ENCODE assay signal across 38 cellular contexts in genomic region chr5:121021688-121022087, GRCh38.
"Had no signal": no experiment of that assay in that cellular context is flagged by ENCODE, and none has a peak within 500 bp of the region (broad histone marks: within the 10 kb centered on the region; RNA-seq: fewer than 3 reads in every experiment).

No MANE protein-coding gene starts in this region.

- H3K4me3 ChIP-seq: ascending aorta, breast epithelium had no signal

- DNase-seq: activated B cell treated with CpG ODN at 0.5 μM for 24 hours; activated CD4-positive, alpha-beta memory T cell treated with anti-CD3 and anti-CD28 coated beads, Interleukin-2, amount 10 ng/mL, durations not matched to agents 7 days and 5 days; activated CD4-positive, alpha-beta T cell treated with anti-CD3 and anti-CD28 coated beads for 4 hours; activated CD4-positive, alpha-beta T cell treated with anti-CD3 and anti-CD28 coated beads, Interleukin-2, amount 10 ng/mL, durations not matched to agents 24 days and 14 days; activated CD4-positive, alpha-beta T cell treated with anti-CD3 and anti-CD28 coated beads, Interleukin-2, amount 50 U/mL, for 1 hour; activated CD4-positive, alpha-beta T cell treated with anti-CD3 and anti-CD28 coated beads, Interleukin-2, amount 50 U/mL, for 4 hours; activated CD4-positive, CD25-positive, alpha-beta regulatory T cell treated with anti-CD3 and anti-CD28 coated beads, Interleukin-2, amount 50 U/mL, for 72 hours; activated CD8-positive, alpha-beta memory T cell treated with anti-CD3 and anti-CD28 coated beads for 24 hours; activated CD8-positive, alpha-beta memory T cell treated with anti-CD3 and anti-CD28 coated beads, Interleukin-2, amount 10 ng/mL, durations not matched to agents 7 days and 5 days; activated CD8-positive, alpha-beta T cell treated with anti-CD3 and anti-CD28 coated beads, Interleukin-2, amount 10 ng/mL, durations not matched to agents 7 days and 5 days; activated effector memory CD4-positive, alpha-beta T cell treated with Interleukin-2 at 50 U/mL for 16 hours; activated gamma-delta T cell; activated naive CD4-positive, alpha-beta T cell treated with anti-CD3 and anti-CD28 coated beads, Interleukin-2, amount 10 ng/mL, durations not matched to agents 7 days and 5 days; activated naive CD4-positive, alpha-beta T cell treated with Interleukin-2 at 50 U/mL for 16 hours; activated naive CD8-positive, alpha-beta T cell treated with anti-CD3 and anti-CD28 coated beads, Interleukin-2, amount 10 ng/mL, durations not matched to agents 7 days and 5 days; activated naive CD8-positive, alpha-beta T cell treated with anti-CD3 and anti-CD28 coated beads, Interleukin-2, amount 50 U/mL, for 24 hours; activated T-cell treated with anti-CD3 and anti-CD28 coated beads for 4 hours; activated T-cell treated with anti-CD3 and anti-CD28 coated beads, Interleukin-2, amount 50 U/mL, for 1 hour; activated T-cell treated with anti-CD3 and anti-CD28 coated beads, Interleukin-2, amount 50 U/mL, for 4 hours; activated T-cell treated with anti-CD3 and anti-CD28 coated beads, Interleukin-2, amount 50 U/mL, for 72 hours; amygdala; anterior cingulate cortex; brain microvascular endothelial cell; central memory CD4-positive, alpha-beta T cell; T-helper 1 cell; T-helper 2 cell; T-helper 9 cell had no signal

- H3K4me1 Mint-ChIP-seq: activated B cell treated with CpG ODN at 0.5 μM for 24 hours; activated CD4-positive, alpha-beta memory T cell treated with anti-CD3 and anti-CD28 coated beads, Interleukin-2, amount 10 ng/mL, durations not matched to agents 7 days and 5 days; activated CD4-positive, alpha-beta T cell treated with anti-CD3 and anti-CD28 coated beads, Interleukin-2, amount 10 ng/mL, durations not matched to agents 24 days and 14 days; activated CD8-positive, alpha-beta memory T cell treated with anti-CD3 and anti-CD28 coated beads, Interleukin-2, amount 10 ng/mL, durations not matched to agents 7 days and 5 days; activated naive CD4-positive, alpha-beta T cell treated with anti-CD3 and anti-CD28 coated beads, Interleukin-2, amount 10 ng/mL, durations not matched to agents 7 days and 5 days; activated naive CD4-positive, alpha-beta T cell treated with anti-CD3 and anti-CD28 coated beads, Interleukin-2, amount 50 U/mL, for 24 hours; activated naive CD8-positive, alpha-beta T cell treated with anti-CD3 and anti-CD28 coated beads, Interleukin-2, amount 10 ng/mL, durations not matched to agents 7 days and 5 days; activated naive CD8-positive, alpha-beta T cell treated with anti-CD3 and anti-CD28 coated beads, Interleukin-2, amount 50 U/mL, for 24 hours; activated T-helper 17 cell treated with anti-CD3 and anti-CD28 coated beads, Interleukin-2, amount 50 U/mL, for 72 hours had no signal

- H3K36me3 Mint-ChIP-seq: activated CD8-positive, alpha-beta memory T cell treated with anti-CD3 and anti-CD28 coated beads, Interleukin-2, amount 10 ng/mL, durations not matched to agents 7 days and 5 days; activated naive CD4-positive, alpha-beta T cell treated with anti-CD3 and anti-CD28 coated beads, Interleukin-2, amount 10 ng/mL, durations not matched to agents 7 days and 5 days; activated naive CD4-positive, alpha-beta T cell treated with anti-CD3 and anti-CD28 coated beads, Interleukin-2, amount 50 U/mL, for 24 hours; activated naive CD8-positive, alpha-beta T cell; activated naive CD8-positive, alpha-beta T cell treated with anti-CD3 and anti-CD28 coated beads, Interleukin-2, amount 10 ng/mL, durations not matched to agents 7 days and 5 days had no signal

- H3K36me3 ChIP-seq: ascending aorta, brain microvascular endothelial cell, breast epithelium had no signal

- H3K27me3 Mint-ChIP-seq: activated B cell treated with CpG ODN at 0.5 μM for 24 hours; activated CD4-positive, alpha-beta memory T cell treated with anti-CD3 and anti-CD28 coated beads, Interleukin-2, amount 10 ng/mL, durations not matched to agents 7 days and 5 days; activated CD4-positive, alpha-beta T cell treated with anti-CD3 and anti-CD28 coated beads, Interleukin-2, amount 10 ng/mL, durations not matched to agents 24 days and 14 days; activated CD8-positive, alpha-beta memory T cell treated with anti-CD3 and anti-CD28 coated beads, Interleukin-2, amount 10 ng/mL, durations not matched to agents 7 days and 5 days; activated naive CD4-positive, alpha-beta T cell treated with anti-CD3 and anti-CD28 coated beads, Interleukin-2, amount 10 ng/mL, durations not matched to agents 7 days and 5 days; activated naive CD4-positive, alpha-beta T cell treated with anti-CD3 and anti-CD28 coated beads, Interleukin-2, amount 50 U/mL, for 24 hours; activated naive CD8-positive, alpha-beta T cell; activated naive CD8-positive, alpha-beta T cell treated with anti-CD3 and anti-CD28 coated beads, Interleukin-2, amount 10 ng/mL, durations not matched to agents 7 days and 5 days; activated naive CD8-positive, alpha-beta T cell treated with anti-CD3 and anti-CD28 coated beads, Interleukin-2, amount 50 U/mL, for 24 hours; activated T-helper 17 cell treated with anti-CD3 and anti-CD28 coated beads, Interleukin-2, amount 50 U/mL, for 72 hours had no signal

- H3K9me3 Mint-ChIP-seq: activated B cell treated with CpG ODN at 0.5 μM for 24 hours; activated CD4-positive, alpha-beta T cell treated with anti-CD3 and anti-CD28 coated beads, Interleukin-2, amount 10 ng/mL, durations not matched to agents 24 days and 14 days; activated naive CD4-positive, alpha-beta T cell treated with anti-CD3 and anti-CD28 coated beads, Interleukin-2, amount 10 ng/mL, durations not matched to agents 7 days and 5 days; activated naive CD4-positive, alpha-beta T cell treated with anti-CD3 and anti-CD28 coated beads, Interleukin-2, amount 50 U/mL, for 24 hours; activated naive CD8-positive, alpha-beta T cell treated with anti-CD3 and anti-CD28 coated beads, Interleukin-2, amount 10 ng/mL, durations not matched to agents 7 days and 5 days; activated T-helper 1 cell treated with anti-CD3 and anti-CD28 coated beads, Interleukin-12 subunit alpha, Interleukin-12 subunit beta, Interleukin-2, Interleukin-4 antibody, amounts not matched to agents 30 ng/mL and 10 ng/mL and 1 ng/mL, durations not matched to agents 14 hours and 24 hours and 36 hours; T-helper 1 cell treated with Interleukin-12 subunit alpha and Interleukin-12 subunit beta and Interleukin-4 antibody, amounts not matched to agents 30 μg/mL and 1 μg/mL, for 36 hours had no signal

- H3K4me3 Mint-ChIP-seq: activated B cell treated with CpG ODN at 0.5 μM for 24 hours; activated CD4-positive, alpha-beta memory T cell treated with anti-CD3 and anti-CD28 coated beads, Interleukin-2, amount 10 ng/mL, durations not matched to agents 7 days and 5 days; activated CD4-positive, alpha-beta T cell treated with anti-CD3 and anti-CD28 coated beads, Interleukin-2, amount 10 ng/mL, durations not matched to agents 24 days and 14 days; activated CD8-positive, alpha-beta memory T cell treated with anti-CD3 and anti-CD28 coated beads, Interleukin-2, amount 10 ng/mL, durations not matched to agents 7 days and 5 days; activated CD8-positive, alpha-beta T cell treated with anti-CD3 and anti-CD28 coated beads, Interleukin-2, amount 10 ng/mL, durations not matched to agents 7 days and 5 days; activated naive CD4-positive, alpha-beta T cell treated with anti-CD3 and anti-CD28 coated beads, Interleukin-2, amount 10 ng/mL, durations not matched to agents 7 days and 5 days; activated naive CD4-positive, alpha-beta T cell treated with anti-CD3 and anti-CD28 coated beads, Interleukin-2, amount 50 U/mL, for 24 hours; activated naive CD8-positive, alpha-beta T cell; activated naive CD8-positive, alpha-beta T cell treated with anti-CD3 and anti-CD28 coated beads, Interleukin-2, amount 10 ng/mL, durations not matched to agents 7 days and 5 days; activated naive CD8-positive, alpha-beta T cell treated with anti-CD3 and anti-CD28 coated beads, Interleukin-2, amount 50 U/mL, for 24 hours; activated T-cell treated with anti-CD3 and anti-CD28 coated beads, Interleukin-2, amount 50 U/mL, for 4 hours; activated T-cell treated with anti-CD3 and anti-CD28 coated beads, Interleukin-2, amount 50 U/mL, for 72 hours; activated T-helper 1 cell treated with anti-CD3 and anti-CD28 coated beads, Interleukin-12 subunit alpha, Interleukin-12 subunit beta, Interleukin-2, Interleukin-4 antibody, amounts not matched to agents 30 ng/mL and 10 ng/mL and 1 ng/mL, durations not matched to agents 14 hours and 24 hours and 36 hours; activated T-helper 17 cell treated with anti-CD3 and anti-CD28 coated beads, Interleukin-2, amount 50 U/mL, for 72 hours; T-helper 1 cell treated with Interleukin-12 subunit alpha and Interleukin-12 subunit beta and Interleukin-4 antibody, amounts not matched to agents 30 μg/mL and 1 μg/mL, for 36 hours; T-helper 2 cell treated with Interferon-gamma antibody and Interleukin-4, amounts not matched to agents 5 μg/mL and 100 μg/mL, for 36 hours had no signal

- FAIRE-seq: colon, TTC549 had no signal

- H3K4me1 ChIP-seq: ascending aorta, breast epithelium had no signal

- H3K27ac ChIP-seq: ascending aorta, brain microvascular endothelial cell, breast epithelium, VCaP had no signal

- H3K27ac Mint-ChIP-seq: activated B cell treated with CpG ODN at 0.5 μM for 24 hours; activated CD4-positive, alpha-beta memory T cell treated with anti-CD3 and anti-CD28 coated beads, Interleukin-2, amount 10 ng/mL, durations not matched to agents 7 days and 5 days; activated CD4-positive, alpha-beta T cell treated with anti-CD3 and anti-CD28 coated beads, Interleukin-2, amount 10 ng/mL, durations not matched to agents 24 days and 14 days; activated CD8-positive, alpha-beta memory T cell treated with anti-CD3 and anti-CD28 coated beads, Interleukin-2, amount 10 ng/mL, durations not matched to agents 7 days and 5 days; activated CD8-positive, alpha-beta T cell treated with anti-CD3 and anti-CD28 coated beads, Interleukin-2, amount 10 ng/mL, durations not matched to agents 7 days and 5 days; activated naive CD4-positive, alpha-beta T cell treated with anti-CD3 and anti-CD28 coated beads, Interleukin-2, amount 10 ng/mL, durations not matched to agents 7 days and 5 days; activated naive CD4-positive, alpha-beta T cell treated with anti-CD3 and anti-CD28 coated beads, Interleukin-2, amount 50 U/mL, for 24 hours; activated naive CD8-positive, alpha-beta T cell; activated naive CD8-positive, alpha-beta T cell treated with anti-CD3 and anti-CD28 coated beads, Interleukin-2, amount 10 ng/mL, durations not matched to agents 7 days and 5 days; activated naive CD8-positive, alpha-beta T cell treated with anti-CD3 and anti-CD28 coated beads, Interleukin-2, amount 50 U/mL, for 24 hours; activated T-cell treated with anti-CD3 and anti-CD28 coated beads, Interleukin-2, amount 50 U/mL, for 72 hours; activated T-helper 1 cell treated with anti-CD3 and anti-CD28 coated beads, Interleukin-12 subunit alpha, Interleukin-12 subunit beta, Interleukin-2, Interleukin-4 antibody, amounts not matched to agents 30 ng/mL and 10 ng/mL and 1 ng/mL, durations not matched to agents 14 hours and 24 hours and 36 hours; activated T-helper 17 cell treated with anti-CD3 and anti-CD28 coated beads, Interleukin-2, amount 50 U/mL, for 72 hours; T-helper 1 cell treated with Interleukin-12 subunit alpha and Interleukin-12 subunit beta and Interleukin-4 antibody, amounts not matched to agents 30 μg/mL and 1 μg/mL, for 36 hours; T-helper 2 cell treated with Interferon-gamma antibody and Interleukin-4, amounts not matched to agents 5 μg/mL and 100 μg/mL, for 36 hours had no signal

- ATAC-seq: activated CD8-positive, alpha-beta memory T cell treated with anti-CD3 and anti-CD28 coated beads, Interleukin-2, amount 10 ng/mL, durations not matched to agents 7 days and 5 days; activated CD8-positive, alpha-beta T cell treated with anti-CD3 and anti-CD28 coated beads, Interleukin-2, amount 10 ng/mL, durations not matched to agents 7 days and 5 days; activated naive CD8-positive, alpha-beta T cell treated with anti-CD3 and anti-CD28 coated beads, Interleukin-2, amount 50 U/mL, for 24 hours; activated T-cell treated with anti-CD3 and anti-CD28 coated beads, Interleukin-2, amount 50 U/mL, for 4 hours; activated T-cell treated with anti-CD3 and anti-CD28 coated beads, Interleukin-2, amount 50 U/mL, for 72 hours; activated T-helper 17 cell treated with anti-CD3 and anti-CD28 coated beads, Interleukin-2, amount 50 U/mL, for 72 hours had no signal

- H3K9me3 ChIP-seq: ascending aorta, breast epithelium had no signal

- H3K27me3 ChIP-seq: ascending aorta, brain microvascular endothelial cell, breast epithelium had no signal
